ENCODE assay signal across 12 cellular contexts in genomic region chr2:95012881-95013550, GRCh38. TPM values are rescaled to one million over a fixed set of nuclear protein-coding genes. Genes with fewer than 3 reads are reported as not detected.
DNase-seq lines count a peak whose midpoint lies in the region; ATAC-seq, FAIRE-seq and TF ChIP-seq lines count a peak whose summit lies in the region.
"Had no signal": no experiment of that assay in that cellular context is flagged by ENCODE, and none has a peak within 500 bp of the region (broad histone marks: within the 10 kb centered on the region; RNA-seq: fewer than 3 reads in every experiment).

No MANE protein-coding gene starts in this region.

- 62% methylated on average over 10 of the region's 10 CpGs for WGBS in mammary epithelial cell (ENCODE audit: low coverage, missing lambda C conversion rate)

- ATAC-seq in HG02759 (IDR thresholded peaks at IDR 0.05; ENCODE audit: unreplicated experiment) (peak; percentile 83), Right ventricle myocardium superior (ENCODE audit: poor library complexity) (no peak)

- H3K4me2 ChIP-seq in mammary epithelial cell (ENCODE audit: insufficient read depth, low read depth, low read length): no peak overlapping the region

- no peak overlapping the region for H2AFZ ChIP-seq in mammary epithelial cell (ENCODE audit: low read depth, low read length)

- DNase-seq in mammary epithelial cell: peak; percentile 74
- no peak for DNase-seq in breast epithelium (ENCODE audit: low spot score in 2 of 2)
- peak; percentile 81 for DNase-seq in MV-4-11 (lab: John Stamatoyannopoulos, UW)
- DNase-seq in urothelium cell line (ENCODE audit: low spot score): no peak
- DNase-seq in Right ventricle myocardium superior: no peak
- DNase-seq in NCI-H526 treated with DMSO at 0.1 percent for 48 hours (lab: John Stamatoyannopoulos, UW): no peak
- no peak for DNase-seq in NCI-H2196 treated with DMSO at 0.1 percent for 48 hours (lab: John Stamatoyannopoulos, UW; ENCODE audit: unreplicated experiment)
- DNase-seq: NCI-H524, thyroid gland had no signal

- H3K9me3 ChIP-seq in mammary epithelial cell (replicated peaks; ENCODE audit: insufficient read depth, low read length): no peaks in the 10 kb centered on the region
- H3K9me3 ChIP-seq in breast epithelium: no peaks in the 10 kb centered on the region
- H3K9me3 ChIP-seq: thyroid gland had no signal

- H3K36me3 ChIP-seq in mammary epithelial cell (ENCODE audit: insufficient read depth, low read length) (no peaks in the 10 kb centered on the region), breast epithelium (no peaks in the 10 kb centered on the region)
- H3K36me3 ChIP-seq: thyroid gland had no signal

- H4K20me1 ChIP-seq in mammary epithelial cell (ENCODE audit: insufficient read depth, low read length): no peaks in the 10 kb centered on the region

- H3K4me1 ChIP-seq in mammary epithelial cell (ENCODE audit: insufficient read depth, low read length) (peaks cover 3% of the 10 kb centered on the region), breast epithelium (no peaks in the 10 kb centered on the region)
- H3K4me1 ChIP-seq: thyroid gland had no signal

- H3K79me2 ChIP-seq in mammary epithelial cell (ENCODE audit: insufficient read depth, low read length): no peaks in the 10 kb centered on the region

- intact Hi-C loops in mammary epithelial cell (cut with micrococcal nuclease): no loop called here
- intact Hi-C loops in breast epithelium (cut with DNase I; ENCODE audit: low total_unique reads): no loop called here
- intact Hi-C loops in Right ventricle myocardium superior (cut with DNase I): no loop called here

- H3K27me3 ChIP-seq in mammary epithelial cell (ENCODE audit: insufficient read depth, low read length) (no peaks in the 10 kb centered on the region), breast epithelium (no peaks in the 10 kb centered on the region)
- H3K27me3 ChIP-seq: thyroid gland had no signal

- no peak overlapping the region for H3K9ac ChIP-seq in mammary epithelial cell (ENCODE audit: insufficient read depth, low read length)

- dilution Hi-C loops in mammary epithelial cell (cut with HindIII; ENCODE audit: low sequenced_read_pairs): no loop called here

- no peak overlapping the region for H3K27ac ChIP-seq in mammary epithelial cell (ENCODE audit: insufficient read depth, low read depth, low read length)
- no peak overlapping the region for H3K27ac ChIP-seq in breast epithelium
- H3K27ac ChIP-seq: thyroid gland had no signal

- FAIRE-seq in urothelium cell line (lab: Jason Lieb, UNC): peak; percentile 40
- FAIRE-seq: islet of Langerhans had no signal

- H3K4me3 ChIP-seq in mammary epithelial cell (replicated peaks in 1 of 3; ENCODE audit: insufficient read depth in 1 of 3, low read depth in 2 of 3, low read length in 3 of 3) (no peak overlapping the region), breast epithelium (no peak overlapping the region)
- H3K4me3 ChIP-seq: thyroid gland had no signal

- no TSS peak for BruUV-seq in mammary epithelial cell (replicated peaks; lab: Mats Ljungman, UMichigan)

- CTCF ChIA-PET in mammary epithelial cell (lab: Charles Lee; ENCODE audit: low non-redundant PET): no interaction called here

- TF ChIP-seq POLR2A in breast epithelium (IDR thresholded peaks at IDR 0.05): no peak

- TF ChIP-seq CTCF in mammary epithelial cell (conservative IDR thresholded peaks at IDR 0.05 in 1 of 2, IDR thresholded peaks at IDR 0.05 in 1 of 2; ENCODE audit: extremely low read depth in 1 of 2, insufficient read depth in 1 of 2, low read depth in 1 of 2, low read length in 2 of 2) (no peak), breast epithelium (IDR thresholded peaks at IDR 0.05) (no peak)

- in situ Hi-C loops in mammary epithelial cell (cut with MboI; ENCODE audit: low sequenced_read_pairs in 2 of 2): no loop called here

RNA-seq across cellular contexts. Expression of gene MAL, which starts 12.5 kb away (rescaled TPM):
- total RNA-seq in mammary epithelial cell (not detected), breast epithelium (1 to 10 TPM in 1 of 3 donors, under 1 TPM in 1, not detected in 1; 0.32 to 2.3 TPM), Right ventricle myocardium superior (5.5 TPM)
- polyA plus RNA-seq in mammary epithelial cell: not detected
- not detected for polyA minus RNA-seq in mammary epithelial cell
- polyA plus RNA-seq: BJ had no signal

Comparison
In these comparisons a context has a peak if more than half of its experiments do, and no peak if none do; other contexts are left out.
1. DNase-seq: peak in mammary epithelial cell (single experiment) and MV-4-11 (single experiment); none in breast epithelium (0 of 2), urothelium cell line (single experiment), Right ventricle myocardium superior (single experiment), NCI-H526 treated with DMSO at 0.1 percent for 48 hours (single experiment) and NCI-H2196 treated with DMSO at 0.1 percent for 48 hours (single experiment).